In the genomic region with DNA sequence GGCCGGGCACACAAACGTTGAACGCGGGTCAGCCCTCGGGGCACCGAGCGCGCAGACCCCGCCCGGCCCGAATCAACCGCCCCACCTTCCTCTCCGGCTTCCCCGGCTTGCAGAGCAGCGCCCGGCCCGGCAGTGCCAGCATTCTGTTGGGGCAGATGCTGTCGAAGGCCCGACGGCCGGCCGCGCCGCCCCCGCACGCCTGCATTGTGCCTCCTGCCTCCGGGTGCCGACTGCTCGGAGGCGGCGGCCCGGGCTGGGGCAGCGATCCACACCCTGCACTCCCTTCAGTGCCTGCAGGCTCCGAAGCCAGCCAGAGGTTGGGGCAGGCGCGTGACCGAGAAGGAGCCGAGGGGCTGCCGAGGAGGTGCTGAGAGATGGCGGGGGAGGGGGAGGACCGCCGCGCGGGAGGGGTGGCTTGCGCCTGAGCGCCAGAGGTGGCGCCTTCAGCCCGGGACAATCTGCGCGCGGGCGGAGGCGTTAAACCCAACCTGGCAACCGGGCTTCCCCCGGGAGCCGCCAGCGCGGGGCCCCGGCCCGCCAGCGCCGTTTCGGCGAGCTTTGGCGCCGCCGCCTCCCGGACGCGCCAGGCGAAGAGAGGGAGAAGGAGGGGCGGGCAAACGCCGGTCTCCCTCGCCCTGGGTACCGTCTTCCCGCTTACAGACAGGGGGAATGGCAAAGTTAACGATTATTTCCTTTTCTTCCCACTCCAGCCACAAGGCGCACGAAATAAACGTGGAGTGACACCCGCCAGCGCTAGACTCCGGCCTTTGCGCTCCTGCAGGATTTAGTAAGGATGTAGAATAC, we compare ENCODE assay signal across 8 cellular contexts. TPM values are rescaled to one million over a fixed set of nuclear protein-coding genes. Genes with fewer than 3 reads are reported as not detected.
DNase-seq lines count a peak whose midpoint lies in the region; ATAC-seq and TF ChIP-seq lines count a peak whose summit lies in the region.

A gene (minus strand): TSS at position 382 of the 804 bp plus-strand sequence. CDS start 177 bp downstream, at position 205.

- peak; percentile 68 for DNase-seq in NCI-H345 (lab: John Stamatoyannopoulos, UW)
- DNase-seq in NCI-H345 treated with DMSO at 0.1 percent for 48 hours (lab: John Stamatoyannopoulos, UW; ENCODE audit: unreplicated experiment), result no peak
- DNase-seq in NCI-H226, result peak; percentile 43
- DNase-seq in activated CD4-positive, alpha-beta T cell treated with anti-CD3 and anti-CD28 coated beads, Interleukin-2, amount 50 U/mL, for 48 hours, result peak; percentile 68 to 77
- DNase-seq in esophagus muscularis mucosa (ENCODE audit: extremely low spot score), result peak; percentile 86
- peak; percentile 57 for DNase-seq in neural crest cell (ENCODE audit: low read depth, low spot score)
- no peak for DNase-seq in posterior vena cava (ENCODE audit: low spot score)

- H3K4me1 Mint-ChIP-seq in neural crest cell, result peaks cover 21% of the 10 kb centered on the region

- H3K36me3 ChIP-seq in esophagus muscularis mucosa, result no peaks in the 10 kb centered on the region

- peaks cover 24 to 53% (median 44%) of the 10 kb centered on the region in 4 donors for H3K4me1 ChIP-seq in esophagus muscularis mucosa

- H3K36me3 Mint-ChIP-seq in neural crest cell (ENCODE audit: low read depth), result no peaks in the 10 kb centered on the region

- no peaks in the 10 kb centered on the region for H3K9me3 ChIP-seq in esophagus muscularis mucosa

- peaks cover 34 to 100% (median 91%) of the 10 kb centered on the region in 4 donors for H3K27me3 ChIP-seq in esophagus muscularis mucosa

- no peak for TF ChIP-seq POLR2A in esophagus muscularis mucosa (IDR thresholded peaks at IDR 0.05; ENCODE audit: low read depth)

- H3K9me3 Mint-ChIP-seq in neural crest cell, result no peaks in the 10 kb centered on the region

- H3K27me3 Mint-ChIP-seq in neural crest cell (ENCODE audit: low read depth), result peaks cover 95% of the 10 kb centered on the region

- TF ChIP-seq CTCF in esophagus muscularis mucosa (IDR thresholded peaks at IDR 0.05), result no peak
- peak; percentile 36 for TF ChIP-seq CTCF in neural crest cell (conservative IDR thresholded peaks at IDR 0.05)

- peak within 1 kb of the TSS; percentile 83 for H3K4me3 Mint-ChIP-seq in neural crest cell

- H3K4me3 ChIP-seq in esophagus muscularis mucosa, result peak within 1 kb of the TSS; percentile 44 to 54 (median 47)

- TF ChIP-seq EP300 in esophagus muscularis mucosa (IDR thresholded peaks at IDR 0.05), result no peak

- no peak within 1 kb of the TSS for H3K27ac Mint-ChIP-seq in neural crest cell (ENCODE audit: unreplicated experiment)

- WGBS in esophagus muscularis mucosa, result 0% methylated on average over 9 of the region's 85 CpGs

- H3K27ac ChIP-seq in esophagus muscularis mucosa (replicated peaks in 1 of 4), result no peak within 1 kb of the TSS

- peak; percentile 36 for ATAC-seq in HG02884 (IDR thresholded peaks at IDR 0.05; ENCODE audit: unreplicated experiment)

- intact Hi-C loops in esophagus muscularis mucosa (cut with DNase I), result no loop called here
- intact Hi-C loops in posterior vena cava (cut with DNase I), result no loop called here

RNA-seq across cellular contexts. Expression of the gene that starts here (rescaled TPM):
- not detected for total RNA-seq in esophagus muscularis mucosa
- not detected in 2 replicates for total RNA-seq in neural crest cell
- total RNA-seq in posterior vena cava, result not detected

Comparison
In these comparisons a context has a peak if more than half of its experiments do, and no peak if none do; other contexts are left out.
1. DNase-seq: peak in NCI-H345 (single experiment), NCI-H226 (single experiment) and activated CD4-positive, alpha-beta T cell treated with anti-CD3 and anti-CD28 coated beads, Interleukin-2, amount 50 U/mL, for 48 hours (2 of 2); none in NCI-H345 treated with DMSO at 0.1 percent for 48 hours (single experiment) and posterior vena cava (single experiment).
2. Peak in DNase-seq and H3K4me3 ChIP-seq in esophagus muscularis mucosa; RNA of the gene not detected or under 1 TPM.
3. Peak in DNase-seq in neural crest cell; RNA of the gene not detected or under 1 TPM.